In genomic region chr3:119677641-119677934, GRCh38 we compare ENCODE assay signal across 8 cellular contexts. TPM values are rescaled to one million over a fixed set of nuclear protein-coding genes. Genes with fewer than 3 reads are reported as not detected.
A peak's percentile ranks its signal among the peaks of the same experiment; 100 is the strongest.
DNase-seq lines count a peak whose midpoint lies in the region; ATAC-seq lines count a peak whose summit lies in the region.

No MANE protein-coding gene starts in this region.

- peaks cover 3% of the 10 kb centered on the region; the same call in 1 of the 2 replicates for H3K4me1 ChIP-seq in iPS-20b (ENCODE audit: insufficient read depth, low read length)

- peak overlapping the region; percentile 0 for H3K27ac ChIP-seq in iPS-20b (ENCODE audit: low read length)
- peak overlapping the region; percentile 86 for H3K27ac ChIP-seq in substantia nigra (ENCODE audit: low read depth, low read length, poor library complexity, severe bottlenecking)

- peaks cover 16% of the 10 kb centered on the region for H3K36me3 Mint-ChIP-seq in T-helper 1 cell treated with Interleukin-12 subunit alpha and Interleukin-12 subunit beta and Interleukin-4 antibody, amounts not matched to agents 30 μg/mL and 1 μg/mL, for 36 hours (ENCODE audit: low read depth)
- peaks cover 25% of the 10 kb centered on the region for H3K36me3 Mint-ChIP-seq in activated T-helper 2 cell treated with anti-CD3 and anti-CD28 coated beads, Interferon-gamma antibody, Interleukin-2, Interleukin-4, amounts not matched to agents 10 μg/mL and 5 μg/mL and 100 μg/mL, durations not matched to agents 14 hours and 24 hours and 36 hours (ENCODE audit: low read depth)

- H3K9me3 Mint-ChIP-seq in T-helper 1 cell treated with Interleukin-12 subunit alpha and Interleukin-12 subunit beta and Interleukin-4 antibody, amounts not matched to agents 30 μg/mL and 1 μg/mL, for 36 hours: no peaks in the 10 kb centered on the region
- no peaks in the 10 kb centered on the region for H3K9me3 Mint-ChIP-seq in activated T-helper 2 cell treated with anti-CD3 and anti-CD28 coated beads, Interferon-gamma antibody, Interleukin-2, Interleukin-4, amounts not matched to agents 10 μg/mL and 5 μg/mL and 100 μg/mL, durations not matched to agents 14 hours and 24 hours and 36 hours

- peaks cover 32% of the 10 kb centered on the region for H3K4me1 Mint-ChIP-seq in T-helper 1 cell treated with Interleukin-12 subunit alpha and Interleukin-12 subunit beta and Interleukin-4 antibody, amounts not matched to agents 30 μg/mL and 1 μg/mL, for 36 hours (ENCODE audit: low read depth)
- peaks cover 33% of the 10 kb centered on the region for H3K4me1 Mint-ChIP-seq in activated T-helper 2 cell treated with anti-CD3 and anti-CD28 coated beads, Interferon-gamma antibody, Interleukin-2, Interleukin-4, amounts not matched to agents 10 μg/mL and 5 μg/mL and 100 μg/mL, durations not matched to agents 14 hours and 24 hours and 36 hours (ENCODE audit: low read depth)

- H3K4me3 ChIP-seq in iPS-20b (ENCODE audit: low read length): peak overlapping the region; percentile 98

- no peaks in the 10 kb centered on the region for H3K9me3 ChIP-seq in iPS-20b (ENCODE audit: insufficient read depth, low read depth, low read length)

- intact Hi-C loops in activated T-helper 2 cell treated with anti-CD3 and anti-CD28 coated beads, Interferon-gamma antibody, Interleukin-2, Interleukin-4, amounts not matched to agents 10 μg/mL and 5 μg/mL and 100 μg/mL, durations not matched to agents 14 hours and 24 hours and 36 hours (cut with micrococcal nuclease): loop anchor here (1.0 to 10.0 kb wide), 10 partner anchors 23 to 437 kb away; partner anchors contain the start of genes ADPRH, B4GALT4, CD80 and GSK3B

- no peaks in the 10 kb centered on the region for H3K27me3 ChIP-seq in iPS-20b (ENCODE audit: insufficient read depth, low read length)

- DNase-seq in T-helper 1 cell: no peak
- DNase-seq in activated T-helper 2 cell treated with anti-CD3 and anti-CD28 coated beads, Interferon-gamma antibody, Interleukin-2, Interleukin-4, amounts not matched to agents 10 μg/mL and 5 μg/mL and 100 μg/mL, durations not matched to agents 14 hours and 24 hours and 36 hours (ENCODE audit: low spot score): no peak
- DNase-seq in substantia nigra (lab: John Stamatoyannopoulos, UW): no peak
- DNase-seq in iPS-NIHi7 (ENCODE audit: extremely low spot score): no peak

- ATAC-seq in HG02759 (IDR thresholded peaks at IDR 0.05; ENCODE audit: unreplicated experiment): no peak
- no peak for ATAC-seq in HG02973 (IDR thresholded peaks at IDR 0.05; ENCODE audit: unreplicated experiment)

- H3K4me3 Mint-ChIP-seq in T-helper 1 cell treated with Interleukin-12 subunit alpha and Interleukin-12 subunit beta and Interleukin-4 antibody, amounts not matched to agents 30 μg/mL and 1 μg/mL, for 36 hours: peak overlapping the region; percentile 88
- peak overlapping the region; percentile 96 for H3K4me3 Mint-ChIP-seq in activated T-helper 2 cell treated with anti-CD3 and anti-CD28 coated beads, Interferon-gamma antibody, Interleukin-2, Interleukin-4, amounts not matched to agents 10 μg/mL and 5 μg/mL and 100 μg/mL, durations not matched to agents 14 hours and 24 hours and 36 hours (ENCODE audit: low read depth)

- peak overlapping the region; percentile 91 for H3K9ac ChIP-seq in iPS-20b (ENCODE audit: low read depth, low read length)

- no peaks in the 10 kb centered on the region for H3K27me3 Mint-ChIP-seq in T-helper 1 cell treated with Interleukin-12 subunit alpha and Interleukin-12 subunit beta and Interleukin-4 antibody, amounts not matched to agents 30 μg/mL and 1 μg/mL, for 36 hours (ENCODE audit: low read depth)
- no peaks in the 10 kb centered on the region for H3K27me3 Mint-ChIP-seq in activated T-helper 2 cell treated with anti-CD3 and anti-CD28 coated beads, Interferon-gamma antibody, Interleukin-2, Interleukin-4, amounts not matched to agents 10 μg/mL and 5 μg/mL and 100 μg/mL, durations not matched to agents 14 hours and 24 hours and 36 hours (ENCODE audit: low read depth)

- H3K36me3 ChIP-seq in iPS-20b (ENCODE audit: insufficient read depth, low read depth, low read length): peaks cover 25% of the 10 kb centered on the region

- H3K27ac Mint-ChIP-seq in T-helper 1 cell treated with Interleukin-12 subunit alpha and Interleukin-12 subunit beta and Interleukin-4 antibody, amounts not matched to agents 30 μg/mL and 1 μg/mL, for 36 hours: peak overlapping the region; percentile 93
- H3K27ac Mint-ChIP-seq in activated T-helper 2 cell treated with anti-CD3 and anti-CD28 coated beads, Interferon-gamma antibody, Interleukin-2, Interleukin-4, amounts not matched to agents 10 μg/mL and 5 μg/mL and 100 μg/mL, durations not matched to agents 14 hours and 24 hours and 36 hours: peak overlapping the region; percentile 94

RNA-seq across cellular contexts. Expression of gene COX17, which starts 0.4 kb away (rescaled TPM):
- 61.2 and 64.9 TPM in 2 replicates for total RNA-seq in activated T-helper 2 cell treated with anti-CD3 and anti-CD28 coated beads, Interferon-gamma antibody, Interleukin-2, Interleukin-4, amounts not matched to agents 10 μg/mL and 5 μg/mL and 100 μg/mL, durations not matched to agents 14 hours and 24 hours and 36 hours

RNA-seq across cellular contexts. Expression of gene POPDC2, which starts 17.2 kb away (rescaled TPM):
- 0.74 and 0.94 TPM in 2 replicates for total RNA-seq in activated T-helper 2 cell treated with anti-CD3 and anti-CD28 coated beads, Interferon-gamma antibody, Interleukin-2, Interleukin-4, amounts not matched to agents 10 μg/mL and 5 μg/mL and 100 μg/mL, durations not matched to agents 14 hours and 24 hours and 36 hours

RNA-seq across cellular contexts. Expression of gene CFAP91, which starts 25.2 kb away (rescaled TPM):
- not detected in 2 replicates for total RNA-seq in activated T-helper 2 cell treated with anti-CD3 and anti-CD28 coated beads, Interferon-gamma antibody, Interleukin-2, Interleukin-4, amounts not matched to agents 10 μg/mL and 5 μg/mL and 100 μg/mL, durations not matched to agents 14 hours and 24 hours and 36 hours
